Comparison of ENCODE assay signal across 16 cellular contexts in genomic region chrX:23637187-23637586, GRCh38. TPM values are rescaled to one million over a fixed set of nuclear protein-coding genes. Genes with fewer than 3 reads are reported as not detected.
DNase-seq lines count a peak whose midpoint lies in the region; ATAC-seq and TF ChIP-seq lines count a peak whose summit lies in the region.
"Had no signal": no experiment of that assay in that cellular context is flagged by ENCODE, and none has a peak within 500 bp of the region (broad histone marks: within the 10 kb centered on the region; RNA-seq: fewer than 3 reads in every experiment).

No MANE protein-coding gene starts in this region.

- TF ChIP-seq CTCF in foreskin keratinocyte (conservative IDR thresholded peaks at IDR 0.05): peak; percentile 3

- H3K27ac Mint-ChIP-seq in activated CD8-positive, alpha-beta memory T cell treated with anti-CD3 and anti-CD28 coated beads, Interleukin-2, amount 10 ng/mL, durations not matched to agents 7 days and 5 days: no peak overlapping the region
- H3K27ac Mint-ChIP-seq: naive B cell, progenitor cell of endocrine pancreas had no signal

- no peaks in the 10 kb centered on the region for H3K4me1 Mint-ChIP-seq in activated CD8-positive, alpha-beta memory T cell treated with anti-CD3 and anti-CD28 coated beads, Interleukin-2, amount 10 ng/mL, durations not matched to agents 7 days and 5 days
- H3K4me1 Mint-ChIP-seq: naive B cell had no signal

- no peaks in the 10 kb centered on the region for H3K27me3 ChIP-seq in foreskin keratinocyte
- H3K27me3 ChIP-seq: tibial nerve had no signal

- H3K4me1 ChIP-seq in foreskin keratinocyte: no peaks in the 10 kb centered on the region
- H3K4me1 ChIP-seq: tibial nerve had no signal

- H3K4me3 Mint-ChIP-seq in activated CD8-positive, alpha-beta memory T cell treated with anti-CD3 and anti-CD28 coated beads, Interleukin-2, amount 10 ng/mL, durations not matched to agents 7 days and 5 days: no peak overlapping the region
- H3K4me3 Mint-ChIP-seq: naive B cell had no signal

- no peak for ATAC-seq in activated CD8-positive, alpha-beta memory T cell treated with anti-CD3 and anti-CD28 coated beads, Interleukin-2, amount 10 ng/mL, durations not matched to agents 7 days and 5 days
- ATAC-seq in HG03439 (IDR thresholded peaks at IDR 0.05; ENCODE audit: unreplicated experiment) (peak; percentile 81), foreskin keratinocyte (no peak), HG03521 (IDR thresholded peaks at IDR 0.05; ENCODE audit: unreplicated experiment) (no peak)
- ATAC-seq: HepG2 had no signal

- DNase-seq in activated CD8-positive, alpha-beta memory T cell treated with anti-CD3 and anti-CD28 coated beads for 48 hours (ENCODE audit: low read depth in 2 of 3, low spot score in 2 of 3): peak in 2 of 3 experiments; percentile 8 to 23
- no peak for DNase-seq in activated CD8-positive, alpha-beta memory T cell treated with anti-CD3 and anti-CD28 coated beads, Interleukin-2, amount 10 ng/mL, durations not matched to agents 7 days and 5 days
- DNase-seq in H4 (ENCODE audit: low spot score) (peak; percentile 3), foreskin keratinocyte (no peak), LoVo (ENCODE audit: low spot score) (no peak), epidermal melanocyte (ENCODE audit: insufficient read length, low spot score) (no peak)
- DNase-seq: COR-L47, dermis blood vessel endothelial cell, naive B cell, NCI-H1092 treated with DMSO at 0.1 percent for 48 hours, NCI-H2171 had no signal

- no peaks in the 10 kb centered on the region for H3K9me3 Mint-ChIP-seq in activated CD8-positive, alpha-beta memory T cell treated with anti-CD3 and anti-CD28 coated beads, Interleukin-2, amount 10 ng/mL, durations not matched to agents 7 days and 5 days (ENCODE audit: low read depth)

- CTCF ChIA-PET in activated CD8-positive, alpha-beta memory T cell treated with anti-CD3 and anti-CD28 coated beads, Interleukin-2, amount 10 ng/mL, durations not matched to agents 7 days and 5 days (lab: Charles Lee): no interaction called here

- H3K36me3 Mint-ChIP-seq in activated CD8-positive, alpha-beta memory T cell treated with anti-CD3 and anti-CD28 coated beads, Interleukin-2, amount 10 ng/mL, durations not matched to agents 7 days and 5 days: no peaks in the 10 kb centered on the region

- H3K27ac ChIP-seq in foreskin keratinocyte: no peak overlapping the region
- H3K27ac ChIP-seq: tibial nerve had no signal

- peaks cover 13% of the 10 kb centered on the region for H3K27me3 Mint-ChIP-seq in activated CD8-positive, alpha-beta memory T cell treated with anti-CD3 and anti-CD28 coated beads, Interleukin-2, amount 10 ng/mL, durations not matched to agents 7 days and 5 days
- H3K27me3 Mint-ChIP-seq: progenitor cell of endocrine pancreas had no signal

RNA-seq across cellular contexts. Expression of gene PRDX4, which starts 30.1 kb away (rescaled TPM):
- total RNA-seq in activated CD8-positive, alpha-beta memory T cell treated with anti-CD3 and anti-CD28 coated beads, Interleukin-2, amount 10 ng/mL, durations not matched to agents 7 days and 5 days: 10 to 100 TPM; 31.7 to 35.5 TPM
- total RNA-seq in H4 (2014; rRNA removed; shearing (Covaris generic)): 347 and 388 TPM in 2 replicates
- total RNA-seq in foreskin keratinocyte: 106 and 109 TPM in 2 replicates
- 136 and 140 TPM in 2 replicates for polyA plus RNA-seq in foreskin keratinocyte

Comparison
In these comparisons a context has a peak if more than half of its experiments do, and no peak if none do; other contexts are left out.
1. DNase-seq: peak in activated CD8-positive, alpha-beta memory T cell treated with anti-CD3 and anti-CD28 coated beads for 48 hours (2 of 3) and H4 (single experiment); none in activated CD8-positive, alpha-beta memory T cell treated with anti-CD3 and anti-CD28 coated beads, Interleukin-2, amount 10 ng/mL, durations not matched to agents 7 days and 5 days (single experiment), foreskin keratinocyte (0 of 2), LoVo (single experiment) and epidermal melanocyte (single experiment).